In the genomic region with DNA sequence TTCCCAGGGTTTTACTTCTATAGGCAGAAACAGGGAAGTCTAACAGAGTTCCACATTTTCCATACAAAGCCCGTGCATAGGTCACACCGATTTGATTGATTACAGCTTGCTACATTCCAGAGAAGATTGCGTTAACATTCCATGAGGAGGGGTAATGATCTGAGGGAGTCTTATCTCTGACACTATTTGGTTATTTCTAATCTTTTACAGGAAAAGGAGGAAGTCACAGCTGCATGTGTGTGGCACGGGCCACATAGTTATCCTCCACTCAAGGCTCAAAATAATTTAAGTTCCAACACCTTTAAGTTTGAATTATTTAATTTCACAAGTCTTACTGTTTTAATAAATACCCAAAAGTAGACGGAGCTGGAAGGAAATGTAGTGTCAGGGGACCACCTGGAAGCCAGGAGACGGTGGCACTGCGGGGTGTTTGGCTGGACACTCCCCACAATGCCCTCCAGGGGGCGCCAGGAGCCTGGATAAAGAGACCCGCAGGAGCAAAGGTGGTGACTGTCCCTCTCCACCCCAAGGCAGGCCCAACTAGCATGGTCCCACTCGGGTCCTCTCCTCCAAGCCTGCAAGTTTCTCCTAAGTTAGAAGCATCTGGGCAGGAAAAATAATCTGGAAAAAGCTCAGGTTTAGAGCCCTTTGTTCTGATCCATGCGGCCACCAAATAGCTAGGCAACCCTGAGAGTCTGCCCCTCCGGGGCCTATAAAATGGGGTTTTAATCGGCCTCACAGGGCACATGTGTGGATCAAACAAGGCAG, we compare ENCODE assay signal across 1 cellular context.
A peak's percentile ranks its signal among the peaks of the same experiment; 100 is the strongest.
TF ChIP-seq lines count a peak whose summit lies in the region.

No MANE protein-coding gene starts in this region.

TF ChIP-seq in HepG2, 621 proteins besides CTCF, POLR2A, EP300 and RAD21 (continued from another document and continues in another):
- TF ChIP-seq, protein P1, sequence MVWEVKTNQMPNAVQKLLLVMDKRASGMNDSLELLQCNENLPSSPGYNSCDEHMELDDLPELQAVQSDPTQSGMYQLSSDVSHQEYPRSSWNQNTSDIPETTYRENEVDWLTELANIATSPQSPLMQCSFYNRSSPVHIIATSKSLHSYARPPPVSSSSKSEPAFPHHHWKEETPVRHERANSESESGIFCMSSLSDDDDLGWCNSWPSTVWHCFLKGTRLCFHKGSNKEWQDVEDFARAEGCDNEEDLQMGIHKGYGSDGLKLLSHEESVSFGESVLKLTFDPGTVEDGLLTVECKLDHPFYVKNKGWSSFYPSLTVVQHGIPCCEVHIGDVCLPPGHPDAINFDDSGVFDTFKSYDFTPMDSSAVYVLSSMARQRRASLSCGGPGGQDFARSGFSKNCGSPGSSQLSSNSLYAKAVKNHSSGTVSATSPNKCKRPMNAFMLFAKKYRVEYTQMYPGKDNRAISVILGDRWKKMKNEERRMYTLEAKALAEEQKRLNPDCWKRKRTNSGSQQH (CRISPR knock-in tag; IDR thresholded peaks at IDR 0.05; ENCODE audit: low read depth): 0 out of 2 replicates have a peak, but pooled peaks have one; percentile 21
- TF ChIP-seq HOXA5 (CRISPR knock-in tag; IDR thresholded peaks at IDR 0.05) (peak; percentile 99), ZNF687 (CRISPR knock-in tag; IDR thresholded peaks at IDR 0.05) (peak; percentile 76), NFYC (CRISPR knock-in tag; IDR thresholded peaks at IDR 0.05) (0 out of 2 replicates have a peak, but pooled peaks have one; percentile 29), DPF2 (CRISPR knock-in tag; IDR thresholded peaks at IDR 0.05; ENCODE audit: borderline replicate concordance, low read depth) (peak; percentile 71; the same call in 1 of the 2 replicates), HMGA1 (CRISPR knock-in tag; conservative IDR thresholded peaks at IDR 0.05) (no peak), PRDM10 (CRISPR knock-in tag; IDR thresholded peaks at IDR 0.05; ENCODE audit: low read depth) (no peak), HOXD1 (CRISPR knock-in tag; IDR thresholded peaks at IDR 0.05) (peak; percentile 99), MXI1 (IDR thresholded peaks at IDR 0.05; ENCODE audit: borderline replicate concordance, low read depth, low read length) (0 out of 3 replicates have a peak, but pooled peaks have one; percentile 16), STAG1 (CRISPR knock-in tag; IDR thresholded peaks at IDR 0.05) (peak; percentile 100), TAF1 (CRISPR knock-in tag; IDR thresholded peaks at IDR 0.05) (no peak), ZNF160 (CRISPR knock-in tag; IDR thresholded peaks at IDR 0.05) (no peak), ATRX (CRISPR knock-in tag; IDR thresholded peaks at IDR 0.05; ENCODE audit: borderline replicate concordance) (no peak), RXRA (CRISPR knock-in tag; IDR thresholded peaks at IDR 0.05) (no peak; the same call in 1 of the 2 replicates), FOXA1 (IDR thresholded peaks at IDR 0.05) (no peak), FOXA1 (CRISPR knock-in tag; IDR thresholded peaks at IDR 0.05) (peak; percentile 57), SALL2 (CRISPR knock-in tag; IDR thresholded peaks at IDR 0.05) (no peak; the same call in 1 of the 2 replicates), ZHX2 (IDR thresholded peaks at IDR 0.05; ENCODE audit: low read depth) (no peak), ZHX2 (CRISPR knock-in tag; IDR thresholded peaks at IDR 0.05; ENCODE audit: borderline replicate concordance) (peak; percentile 53; the same call in 1 of the 2 replicates), PHF21A (CRISPR knock-in tag; IDR thresholded peaks at IDR 0.05) (peak; percentile 77), TCF7 (IDR thresholded peaks at IDR 0.05; ENCODE audit: low read depth) (peak; percentile 80; the same call in 1 of the 2 replicates), ZNF703 (CRISPR knock-in tag; IDR thresholded peaks at IDR 0.05; ENCODE audit: borderline replicate concordance) (no peak), ATF1 (CRISPR knock-in tag; IDR thresholded peaks at IDR 0.05) (0 out of 2 replicates have a peak, but pooled peaks have one; percentile 30), YEATS2 (CRISPR knock-in tag; IDR thresholded peaks at IDR 0.05; ENCODE audit: borderline replicate concordance) (no peak; the same call in 1 of the 2 replicates)
- TF ChIP-seq, protein P2, sequence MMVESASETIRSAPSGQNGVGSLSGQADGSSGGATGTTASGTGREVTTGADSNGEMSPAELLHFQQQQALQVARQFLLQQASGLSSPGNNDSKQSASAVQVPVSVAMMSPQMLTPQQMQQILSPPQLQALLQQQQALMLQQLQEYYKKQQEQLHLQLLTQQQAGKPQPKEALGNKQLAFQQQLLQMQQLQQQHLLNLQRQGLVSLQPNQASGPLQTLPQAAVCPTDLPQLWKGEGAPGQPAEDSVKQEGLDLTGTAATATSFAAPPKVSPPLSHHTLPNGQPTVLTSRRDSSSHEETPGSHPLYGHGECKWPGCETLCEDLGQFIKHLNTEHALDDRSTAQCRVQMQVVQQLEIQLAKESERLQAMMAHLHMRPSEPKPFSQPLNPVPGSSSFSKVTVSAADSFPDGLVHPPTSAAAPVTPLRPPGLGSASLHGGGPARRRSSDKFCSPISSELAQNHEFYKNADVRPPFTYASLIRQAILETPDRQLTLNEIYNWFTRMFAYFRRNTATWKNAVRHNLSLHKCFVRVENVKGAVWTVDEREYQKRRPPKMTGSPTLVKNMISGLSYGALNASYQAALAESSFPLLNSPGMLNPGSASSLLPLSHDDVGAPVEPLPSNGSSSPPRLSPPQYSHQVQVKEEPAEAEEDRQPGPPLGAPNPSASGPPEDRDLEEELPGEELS (CRISPR knock-in tag; IDR thresholded peaks at IDR 0.05): peak; percentile 85
- TF ChIP-seq, protein P3, sequence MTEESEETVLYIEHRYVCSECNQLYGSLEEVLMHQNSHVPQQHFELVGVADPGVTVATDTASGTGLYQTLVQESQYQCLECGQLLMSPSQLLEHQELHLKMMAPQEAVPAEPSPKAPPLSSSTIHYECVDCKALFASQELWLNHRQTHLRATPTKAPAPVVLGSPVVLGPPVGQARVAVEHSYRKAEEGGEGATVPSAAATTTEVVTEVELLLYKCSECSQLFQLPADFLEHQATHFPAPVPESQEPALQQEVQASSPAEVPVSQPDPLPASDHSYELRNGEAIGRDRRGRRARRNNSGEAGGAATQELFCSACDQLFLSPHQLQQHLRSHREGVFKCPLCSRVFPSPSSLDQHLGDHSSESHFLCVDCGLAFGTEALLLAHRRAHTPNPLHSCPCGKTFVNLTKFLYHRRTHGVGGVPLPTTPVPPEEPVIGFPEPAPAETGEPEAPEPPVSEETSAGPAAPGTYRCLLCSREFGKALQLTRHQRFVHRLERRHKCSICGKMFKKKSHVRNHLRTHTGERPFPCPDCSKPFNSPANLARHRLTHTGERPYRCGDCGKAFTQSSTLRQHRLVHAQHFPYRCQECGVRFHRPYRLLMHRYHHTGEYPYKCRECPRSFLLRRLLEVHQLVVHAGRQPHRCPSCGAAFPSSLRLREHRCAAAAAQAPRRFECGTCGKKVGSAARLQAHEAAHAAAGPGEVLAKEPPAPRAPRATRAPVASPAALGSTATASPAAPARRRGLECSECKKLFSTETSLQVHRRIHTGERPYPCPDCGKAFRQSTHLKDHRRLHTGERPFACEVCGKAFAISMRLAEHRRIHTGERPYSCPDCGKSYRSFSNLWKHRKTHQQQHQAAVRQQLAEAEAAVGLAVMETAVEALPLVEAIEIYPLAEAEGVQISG (CRISPR knock-in tag; IDR thresholded peaks at IDR 0.05): 0 out of 2 replicates have a peak, but pooled peaks have one; percentile 37
